ENCODE assay signal across 11 cellular contexts in genomic region chr1:182888736-182889531, GRCh38. TPM values are rescaled to one million over a fixed set of nuclear protein-coding genes. Genes with fewer than 3 reads are reported as not detected.
DNase-seq lines count a peak whose midpoint lies in the region; ATAC-seq, FAIRE-seq and TF ChIP-seq lines count a peak whose summit lies in the region.
"Had no signal": no experiment of that assay in that cellular context is flagged by ENCODE, and none has a peak within 500 bp of the region (broad histone marks: within the 10 kb centered on the region; RNA-seq: fewer than 3 reads in every experiment).

No MANE protein-coding gene starts in this region.

- H3K4me2 ChIP-seq in DND-41 (ENCODE audit: insufficient read depth, low read length) (no peak overlapping the region), SK-N-SH (no peak overlapping the region)

- H2AFZ ChIP-seq in DND-41 (ENCODE audit: low read depth, low read length) (no peak overlapping the region), SK-N-SH (ENCODE audit: low read depth) (no peak overlapping the region)

- H3K79me2 ChIP-seq in DND-41 (ENCODE audit: insufficient read depth, low read length), result 0 out of 2 replicates have a peak, but pooled peaks cover 2% of the 10 kb centered on the region
- H3K79me2 ChIP-seq in SK-N-SH (ENCODE audit: insufficient read depth), result peaks cover 7% of the 10 kb centered on the region; the same call in 1 of the 2 replicates

- peaks cover 17% of the 10 kb centered on the region for H3K9me3 Mint-ChIP-seq in MCF 10A (ENCODE audit: unreplicated experiment)

- H3K4me3 ChIP-seq in DND-41 (ENCODE audit: low read depth in 1 of 2, low read length in 2 of 2) (no peak overlapping the region), SK-N-SH (ENCODE audit: low read depth in 2 of 2, low read length in 1 of 2) (no peak overlapping the region)

- H3K27me3 Mint-ChIP-seq in MCF 10A (ENCODE audit: insufficient read depth, unreplicated experiment), result no peaks in the 10 kb centered on the region

- H3K9me3 ChIP-seq in DND-41 (ENCODE audit: insufficient read depth, low read length, severe bottlenecking), result no peaks in the 10 kb centered on the region
- no peaks in the 10 kb centered on the region for H3K9me3 ChIP-seq in SK-N-SH

- H3K36me3 ChIP-seq in DND-41 (ENCODE audit: insufficient read depth, low read length) (peaks cover 61% of the 10 kb centered on the region), SK-N-SH (replicated peaks in 1 of 2; ENCODE audit: control insufficient read depth in 1 of 2, insufficient read depth in 2 of 2, low read length in 1 of 2) (peaks cover 49 to 59% of the 10 kb centered on the region in 2 experiments)

- no peak for TF ChIP-seq CTCF in 22Rv1 (IDR thresholded peaks at IDR 0.05)
- no peak for TF ChIP-seq CTCF in DND-41 (IDR thresholded peaks at IDR 0.05; ENCODE audit: borderline replicate concordance, extremely low read depth, low read length, poor library complexity, severe bottlenecking)
- no peak for TF ChIP-seq CTCF in SK-N-SH (IDR thresholded peaks at IDR 0.05)
- no peak for TF ChIP-seq CTCF in MCF 10A (IDR thresholded peaks at IDR 0.05; ENCODE audit: unreplicated experiment)

- intact Hi-C loops in MCF 10A (cut with micrococcal nuclease), result no loop called here

- no peak for TF ChIP-seq RAD21 in SK-N-SH (IDR thresholded peaks at IDR 0.05; ENCODE audit: low read length)

- no peaks in the 10 kb centered on the region for H3K4me1 Mint-ChIP-seq in MCF 10A (ENCODE audit: insufficient read depth, unreplicated experiment)

- no peak for DNase-seq in DND-41
- no peak for DNase-seq in SK-N-SH
- peak; percentile 55 for DNase-seq in fibroblast of peridontal ligament (ENCODE audit: extremely low read depth)
- DNase-seq in MCF 10A (ENCODE audit: unreplicated experiment), result no peak
- DNase-seq in H54 (ENCODE audit: insufficient read length, low spot score), result no peak
- no peak for DNase-seq in T-helper 9 cell
- no peak for DNase-seq in activated effector memory CD4-positive, alpha-beta T cell treated with anti-CD3 and anti-CD28 coated beads, Interleukin-2, amount 50 U/mL, for 16 hours
- DNase-seq: activated CD4-positive, alpha-beta T cell treated with anti-CD3 and anti-CD28 coated beads, Interleukin-2, amount 50 U/mL, for 1 hour; left ventricle myocardium superior had no signal

- H3K36me3 Mint-ChIP-seq in MCF 10A (ENCODE audit: insufficient read depth, unreplicated experiment), result peaks cover 72% of the 10 kb centered on the region

- H3K4me1 ChIP-seq in DND-41 (ENCODE audit: insufficient read depth, low read length) (peaks cover 49% of the 10 kb centered on the region), SK-N-SH (ENCODE audit: control insufficient read depth in 1 of 2, insufficient read depth in 2 of 2, low read depth in 1 of 2, low read length in 1 of 2) (no peaks in the 10 kb centered on the region)

- no peak overlapping the region for H3K27ac Mint-ChIP-seq in MCF 10A (ENCODE audit: low read depth, unreplicated experiment)

- no peak for TF ChIP-seq POLR2A in H54 (IDR thresholded peaks at IDR 0.05; ENCODE audit: low read depth, low read length)

- CTCF ChIA-PET in SK-N-SH (lab: Yijun Ruan, JAX) (interaction anchor here (0.6 to 1.8 kb wide), 6 partner anchors 10 to 32 kb away, joined by 3 to 4 read pairs (median 3); no protein-coding TSS in a partner anchor), MCF 10A (lab: Yijun Ruan, JAX) (interaction anchor here (0.8 to 1.1 kb wide), 5 partner anchors 12 to 430 kb away, joined by 3 to 4 read pairs (median 3); no protein-coding TSS in a partner anchor)

- WGBS in SK-N-SH (ENCODE audit: low lambda C conversion rate), result 85% methylated on average over 7 of the region's 7 CpGs

- ATAC-seq in DND-41 (ENCODE audit: insufficient read depth, low read depth), result no peak
- ATAC-seq: left ventricle myocardium superior had no signal

- POLR2A ChIA-PET in SK-N-SH (lab: Yijun Ruan, JAX), result interaction anchor here (0.6 kb wide), 1 partner anchor 43 kb away, joined by 4 read pairs; no protein-coding TSS in a partner anchor
- POLR2A ChIA-PET in MCF 10A (lab: Yijun Ruan, JAX), result interaction anchor here (0.6 to 3.7 kb wide), 6 partner anchors 9 to 295 kb away, joined by 3 to 19 read pairs (median 4); no protein-coding TSS in a partner anchor

- H3K27ac ChIP-seq in 22Rv1 (peak overlapping the region; percentile 22), DND-41 (ENCODE audit: low read length) (peak overlapping the region; percentile 84), SK-N-SH (ENCODE audit: low read depth in 2 of 2, low read length in 1 of 2) (no peak overlapping the region)

- H3F3A ChIP-seq in SK-N-SH (replicated peaks; ENCODE audit: insufficient read depth), result peaks cover 50% of the 10 kb centered on the region

- H3K27me3 ChIP-seq in DND-41 (ENCODE audit: insufficient read depth, low read length, poor library complexity) (no peaks in the 10 kb centered on the region), SK-N-SH (ENCODE audit: insufficient read depth) (no peaks in the 10 kb centered on the region)

- FAIRE-seq in H54 (lab: Jason Lieb, UNC), result no peak
- FAIRE-seq: RCC 7860 had no signal

- BruUV-seq in MCF 10A (replicated peaks; lab: Mats Ljungman, UMichigan), result no TSS peak

- peaks cover 14% of the 10 kb centered on the region; the same call in 1 of the 2 replicates for H4K20me1 ChIP-seq in DND-41 (ENCODE audit: insufficient read depth, low read length)
- peaks cover 10% of the 10 kb centered on the region for H4K20me1 ChIP-seq in SK-N-SH (ENCODE audit: insufficient read depth)

- no peak for TF ChIP-seq EP300 in SK-N-SH (IDR thresholded peaks at IDR 0.05; ENCODE audit: borderline replicate concordance in 1 of 2, low read depth in 1 of 2, low read length in 1 of 2)

- no peak overlapping the region for H3K4me3 Mint-ChIP-seq in MCF 10A (ENCODE audit: unreplicated experiment)

- no peaks in the 10 kb centered on the region for H3K9me2 ChIP-seq in SK-N-SH

- H3K9ac ChIP-seq in DND-41 (ENCODE audit: low read depth, low read length) (peak overlapping the region; percentile 37; the same call in 1 of the 2 replicates), SK-N-SH (no peak overlapping the region)

TF ChIP-seq in SK-N-SH, 30 proteins besides CTCF, POLR2A, EP300 and RAD21:
- TF ChIP-seq MAX (IDR thresholded peaks at IDR 0.05; ENCODE audit: low read depth) (no peak), POLR2AphosphoS5 (IDR thresholded peaks at IDR 0.05; ENCODE audit: low read depth, low read length) (peak; percentile 23; the same call in 1 of the 2 replicates)

RNA-seq across cellular contexts. Expression of gene DHX9, which starts 49.8 kb away (rescaled TPM):
- polyA plus RNA-seq in SK-N-SH (2012; rRNA removed), result 145 and 170 TPM in 2 replicates
- polyA plus RNA-seq in SK-N-SH (2012; cell fraction: cytosol; rRNA removed), result 158 and 160 TPM in 2 replicates
- polyA plus RNA-seq in SK-N-SH (2012; cell fraction: nucleus; rRNA removed), result 131 and 175 TPM in 2 replicates
- total RNA-seq in MCF 10A (2022), result 105 and 107 TPM in 2 replicates

Comparison
In these comparisons a context has a peak if more than half of its experiments do, and no peak if none do; other contexts are left out.
1. H3K27ac ChIP-seq: peak in 22Rv1 (single experiment) and DND-41 (single experiment); none in SK-N-SH (0 of 2).